ENCODE assay signal across 9 cellular contexts in genomic region chr10:102120142-102120986, GRCh38. TPM values are rescaled to one million over a fixed set of nuclear protein-coding genes. Genes with fewer than 3 reads are reported as not detected.
DNase-seq lines count a peak whose midpoint lies in the region; ATAC-seq, FAIRE-seq and TF ChIP-seq lines count a peak whose summit lies in the region.
"Had no signal": no experiment of that assay in that cellular context is flagged by ENCODE, and none has a peak within 500 bp of the region (broad histone marks: within the 10 kb centered on the region; RNA-seq: fewer than 3 reads in every experiment).

LDB1 (minus strand) TSS chr10:102120368; CDS start chr10:102120110, 258 bp downstream.

- DNase-seq in activated T-cell treated with anti-CD3 and anti-CD28 coated beads for 4 hours (peak; percentile 44), endothelial cell of umbilical vein (ENCODE audit: low read depth, low spot score) (peak; percentile 88), mesothelial cell of epicardium (ENCODE audit: low spot score in 2 of 2, unreplicated experiment in 2 of 2) (peak; percentile 67 to 84)
- peak; percentile 54 for DNase-seq in stimulated activated CD8-positive, alpha-beta memory T cell treated with anti-CD3 and anti-CD28 coated beads, Interleukin-4, amount 100 ng/mL, for 24 hours (ENCODE audit: low read depth)

- POLR2A ChIA-PET in endothelial cell of umbilical vein (lab: Charles Lee), result interaction anchor here (0.5 kb wide), 1 partner anchor 36 kb away, joined by 10 read pairs; no protein-coding TSS in a partner anchor

- H3K27ac Mint-ChIP-seq in mesothelial cell of epicardium, result peak within 1 kb of the TSS; percentile 96

- H3K4me1 ChIP-seq in OCI-LY1 (ENCODE audit: insufficient read depth, low read length, severe bottlenecking) (peaks cover 44% of the 10 kb centered on the region), endothelial cell of umbilical vein (ENCODE audit: control insufficient read depth, extremely low read depth, insufficient read depth, low read length) (peaks cover 45% of the 10 kb centered on the region)

- H3K4me2 ChIP-seq in OCI-LY1 (ENCODE audit: low read length), result peak within 1 kb of the TSS; percentile 82
- peak within 1 kb of the TSS; percentile 66 for H3K4me2 ChIP-seq in endothelial cell of umbilical vein (ENCODE audit: insufficient read depth, low read length)

- peak within 1 kb of the TSS; percentile 84 for H3K4me3 Mint-ChIP-seq in mesothelial cell of epicardium

- no TSS peak for BruUV-seq in endothelial cell of umbilical vein (replicated peaks; lab: Mats Ljungman, UMichigan)

- H3F3A ChIP-seq in OCI-LY1 (ENCODE audit: insufficient read depth, low read length), result no peaks in the 10 kb centered on the region

- intact Hi-C loops in endothelial cell of umbilical vein (cut with micrococcal nuclease), result loop anchor here (1.0 kb wide), 1 partner anchor 12 kb away; no protein-coding TSS in a partner anchor

- dilution Hi-C loops in endothelial cell of umbilical vein (cut with MboI; ENCODE audit: extremely low pct_ligation_motif_present, low sequenced_read_pairs), result no loop called here

- no peaks in the 10 kb centered on the region for H3K9me2 ChIP-seq in OCI-LY1 (ENCODE audit: low read depth, low read length)

- H3K4me1 Mint-ChIP-seq in mesothelial cell of epicardium, result peaks cover 58% of the 10 kb centered on the region

- ATAC-seq in GM19324 (IDR thresholded peaks at IDR 0.05; ENCODE audit: low FRiP score, unreplicated experiment) (peak; percentile 74), HG03520 (IDR thresholded peaks at IDR 0.05; ENCODE audit: unreplicated experiment) (peak; percentile 66)

- H3K9me1 ChIP-seq in endothelial cell of umbilical vein (replicated peaks; ENCODE audit: control insufficient read depth, extremely low read depth, insufficient read depth, low read length), result no peaks in the 10 kb centered on the region

- TF ChIP-seq POLR2A in endothelial cell of umbilical vein (IDR thresholded peaks at IDR 0.05; ENCODE audit: low read depth, low read length), result no peak

- CTCF ChIA-PET in endothelial cell of umbilical vein (lab: Charles Lee), result interaction anchor here (0.7 kb wide), 1 partner anchor 48 kb away, joined by 3 read pairs; no protein-coding TSS in a partner anchor

- H3K9ac ChIP-seq in OCI-LY1 (ENCODE audit: low read length) (peak within 1 kb of the TSS; percentile 95), endothelial cell of umbilical vein (replicated peaks; ENCODE audit: extremely low read depth, insufficient read depth, low read length) (peak within 1 kb of the TSS; percentile 86)

- no peaks in the 10 kb centered on the region for H3K27me3 Mint-ChIP-seq in mesothelial cell of epicardium (ENCODE audit: low read depth)

- H3K4me3 ChIP-seq in OCI-LY1 (ENCODE audit: low read depth, low read length, poor library complexity, severe bottlenecking) (peak within 1 kb of the TSS; percentile 93), endothelial cell of umbilical vein (replicated peaks in 1 of 3; ENCODE audit: insufficient read depth in 1 of 3, low read depth in 1 of 3, low read length in 3 of 3) (peak within 1 kb of the TSS; percentile 53 to 98 (median 57))

- H3K27me3 ChIP-seq in OCI-LY1 (ENCODE audit: insufficient read depth, low read length) (no peaks in the 10 kb centered on the region), endothelial cell of umbilical vein (ENCODE audit: control insufficient read depth in 2 of 2, insufficient read depth in 2 of 2, low read length in 2 of 2) (no peaks in the 10 kb centered on the region)

- H3K79me2 ChIP-seq in OCI-LY1 (ENCODE audit: insufficient read depth, low read length) (peaks cover 4% of the 10 kb centered on the region; the same call in 1 of the 2 replicates), endothelial cell of umbilical vein (ENCODE audit: control insufficient read depth, insufficient read depth, low read length) (peaks cover 30% of the 10 kb centered on the region)

- H3K36me3 Mint-ChIP-seq in mesothelial cell of epicardium, result no peaks in the 10 kb centered on the region

- FAIRE-seq in endothelial cell of umbilical vein (lab: Jason Lieb, UNC), result peak; percentile 81
- FAIRE-seq: colon had no signal

- no peaks in the 10 kb centered on the region for H3K9me3 ChIP-seq in OCI-LY1 (ENCODE audit: low read length)
- no peaks in the 10 kb centered on the region for H3K9me3 ChIP-seq in endothelial cell of umbilical vein (replicated peaks; ENCODE audit: control insufficient read depth, insufficient read depth, low read length)

- TF ChIP-seq CTCF in C4-2B (conservative IDR thresholded peaks at IDR 0.05) (no peak; the same call in 1 of the 2 replicates), OCI-LY1 (IDR thresholded peaks at IDR 0.05; ENCODE audit: low read length) (no peak; the same call in 1 of the 2 replicates), endothelial cell of umbilical vein (IDR thresholded peaks at IDR 0.05; ENCODE audit: extremely low read depth in 1 of 2, insufficient read depth in 1 of 2, low read depth in 1 of 2, low read length in 2 of 2) (no peak), mesothelial cell of epicardium (IDR thresholded peaks at IDR 0.05; ENCODE audit: unreplicated experiment) (no peak)

- H2AFZ ChIP-seq in OCI-LY1 (ENCODE audit: low read length) (no peak within 1 kb of the TSS), endothelial cell of umbilical vein (ENCODE audit: low read depth, low read length) (peak within 1 kb of the TSS; percentile 52)

- no peaks in the 10 kb centered on the region for H3K9me3 Mint-ChIP-seq in mesothelial cell of epicardium

- H3K27ac ChIP-seq in C4-2B (peak within 1 kb of the TSS; percentile 91), OCI-LY1 (ENCODE audit: low read depth, low read length, poor library complexity, severe bottlenecking) (peak within 1 kb of the TSS; percentile 91), endothelial cell of umbilical vein (ENCODE audit: insufficient read depth, low read depth, low read length) (peak within 1 kb of the TSS; percentile 70)

- H3K36me3 ChIP-seq in OCI-LY1 (ENCODE audit: insufficient read depth, low read length) (no peaks in the 10 kb centered on the region), endothelial cell of umbilical vein (ENCODE audit: control insufficient read depth in 2 of 2, extremely low read depth in 1 of 2, insufficient read depth in 2 of 2, low read length in 2 of 2) (no peaks in the 10 kb centered on the region)

- H4K20me1 ChIP-seq in OCI-LY1 (ENCODE audit: insufficient read depth, low read length) (no peaks in the 10 kb centered on the region), endothelial cell of umbilical vein (replicated peaks; ENCODE audit: control insufficient read depth, extremely low read depth, insufficient read depth, low read length) (no peaks in the 10 kb centered on the region)

TF ChIP-seq in endothelial cell of umbilical vein, 7 proteins besides CTCF, POLR2A, EP300 and RAD21:
- TF ChIP-seq FOS (IDR thresholded peaks at IDR 0.05; ENCODE audit: borderline replicate concordance, insufficient read depth, low read length) (no peak), JUN (IDR thresholded peaks at IDR 0.05; ENCODE audit: borderline replicate concordance, insufficient read depth, insufficient read length, low read depth) (no peak), MAX (IDR thresholded peaks at IDR 0.05; ENCODE audit: insufficient read depth, insufficient read length) (peak; percentile 19), MYC (IDR thresholded peaks at IDR 0.05; ENCODE audit: low read depth, low read length) (peak; percentile 60), EZH2 (IDR thresholded peaks at IDR 0.05; ENCODE audit: borderline replicate concordance, low read depth, low read length, severe bottlenecking) (no peak), GATA2 (IDR thresholded peaks at IDR 0.05; ENCODE audit: insufficient read depth, insufficient read length, low read depth, low read length) (no peak), POLR2AphosphoS5 (IDR thresholded peaks at IDR 0.05; ENCODE audit: insufficient read depth, low read depth, low read length) (peak; percentile 54)

RNA-seq across cellular contexts. Expression of gene LDB1, which starts in this region (rescaled TPM):
- total RNA-seq in endothelial cell of umbilical vein (65.7 and 67.7 TPM in 2 replicates), mesothelial cell of epicardium (178 to 185 TPM (median 183 TPM) in 3 replicates)
- polyA plus RNA-seq in endothelial cell of umbilical vein, result 137 and 149 TPM in 2 replicates
- polyA plus RNA-seq in endothelial cell of umbilical vein (2011; cell fraction: cytosol; rRNA removed), result 73.3 and 78.4 TPM in 2 replicates
- 307 and 369 TPM in 2 replicates for polyA plus RNA-seq in endothelial cell of umbilical vein (2011; cell fraction: nucleus; rRNA removed)
- polyA plus RNA-seq in endothelial cell of umbilical vein (2012), result 64.8 and 70.6 TPM in 2 replicates
- polyA minus RNA-seq in endothelial cell of umbilical vein, result 153 and 184 TPM in 2 replicates
- polyA minus RNA-seq in endothelial cell of umbilical vein (2011; cell fraction: cytosol; rRNA and poly(A)+ RNA removed), result 33.7 TPM
- 78.4 and 81.0 TPM in 2 replicates for polyA minus RNA-seq in endothelial cell of umbilical vein (2011; cell fraction: nucleus; rRNA and poly(A)+ RNA removed)

Comparison
In these comparisons a context has a peak if more than half of its experiments do, and no peak if none do; other contexts are left out.
1. Peak in every context shown above with its lines: DNase-seq, ATAC-seq, H3K4me3 ChIP-seq and H3K27ac ChIP-seq.